26 cellular contexts compared by ENCODE assay signal in the genomic region with DNA sequence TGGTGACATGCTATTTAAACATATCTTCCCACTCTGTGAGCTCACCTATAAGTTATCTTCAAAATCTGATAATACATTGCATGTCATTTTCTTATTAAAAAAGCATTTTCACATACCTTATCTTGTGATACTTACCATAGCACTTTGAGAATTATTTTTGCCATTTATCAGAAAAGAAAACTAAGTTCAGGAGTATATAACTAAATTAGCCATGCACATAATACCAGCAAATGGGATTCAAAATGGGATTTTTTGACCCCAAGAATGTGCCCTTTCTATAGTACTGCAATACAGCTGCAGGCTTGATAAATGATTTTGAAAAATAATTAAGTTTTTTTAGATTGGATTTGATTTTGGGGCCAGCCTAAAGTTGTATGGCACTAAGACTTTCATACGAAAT.
"Had no signal": no experiment of that assay in that cellular context is flagged by ENCODE, and none has a peak within 500 bp of the region (broad histone marks: within the 10 kb centered on the region; RNA-seq: fewer than 3 reads in every experiment).

No MANE protein-coding gene starts in this region.

- H3K27ac ChIP-seq: colonic mucosa, coronary artery, dorsolateral prefrontal cortex, epithelial cell of prostate, esophagus muscularis mucosa, esophagus squamous epithelium, foreskin keratinocyte, gastrocnemius medialis, gastroesophageal sphincter had no signal

- H3K27me3 ChIP-seq: colonic mucosa, dorsolateral prefrontal cortex, esophagus muscularis mucosa, esophagus squamous epithelium, foreskin keratinocyte, gastrocnemius medialis, gastroesophageal sphincter, heart left ventricle, heart right ventricle had no signal

- H3K9me3 ChIP-seq: colonic mucosa, esophagus muscularis mucosa, esophagus squamous epithelium, gastrocnemius medialis, gastroesophageal sphincter, heart left ventricle, heart right ventricle had no signal

- H3K4me3 ChIP-seq: colonic mucosa, coronary artery, dorsolateral prefrontal cortex, esophagus muscularis mucosa, esophagus squamous epithelium, gastrocnemius medialis, gastroesophageal sphincter, heart left ventricle, heart right ventricle had no signal

- DNase-seq: colonic mucosa; cortex of kidney; dermis blood vessel endothelial cell; dorsolateral prefrontal cortex; effector CD4-positive, alpha-beta T cell; effector CD8-positive, alpha-beta T cell; effector memory CD4-positive, alpha-beta T cell; effector memory CD8-positive, alpha-beta T cell; endodermal cell; erythroblast; esophagus squamous epithelium; foreskin fibroblast; foreskin keratinocyte; foreskin melanocyte; gastrocnemius medialis; glutamatergic neuron; head of caudate nucleus; heart left ventricle; heart right ventricle had no signal

- FAIRE-seq: endometrium, endothelial cell of umbilical vein had no signal

- H3K4me1 ChIP-seq: colonic mucosa, gastrocnemius medialis had no signal

- ATAC-seq: effector memory CD8-positive, alpha-beta T cell; esophagus mucosa; foreskin keratinocyte; gastrocnemius medialis; gastroesophageal sphincter; heart left ventricle; heart right ventricle had no signal

- H3K36me3 ChIP-seq: colonic mucosa, esophagus muscularis mucosa, esophagus squamous epithelium, gastrocnemius medialis, gastroesophageal sphincter, heart left ventricle, heart right ventricle had no signal
